ENCODE assay signal across 18 cellular contexts in genomic region chr2:7730449-7730848, GRCh38.
DNase-seq lines count a peak whose midpoint lies in the region; ATAC-seq and TF ChIP-seq lines count a peak whose summit lies in the region.
"Had no signal": no experiment of that assay in that cellular context is flagged by ENCODE, and none has a peak within 500 bp of the region (broad histone marks: within the 10 kb centered on the region; RNA-seq: fewer than 3 reads in every experiment).

No MANE protein-coding gene starts in this region.

- no peaks in the 10 kb centered on the region for H3K27me3 ChIP-seq in CD8-positive, alpha-beta memory T cell (ENCODE audit: insufficient read depth, low read length, poor library complexity, severe bottlenecking)
- H3K27me3 ChIP-seq in Peyer's patch = no peaks in the 10 kb centered on the region
- no peaks in the 10 kb centered on the region for H3K27me3 ChIP-seq in neuronal stem cell (ENCODE audit: control insufficient read depth in 3 of 3, insufficient read depth in 3 of 3, low read depth in 1 of 3, low read length in 3 of 3)
- H3K27me3 ChIP-seq in heart right ventricle = no peaks in the 10 kb centered on the region
- H3K27me3 ChIP-seq: testis had no signal

- H2BK120ac ChIP-seq in neuronal stem cell (ENCODE audit: low read depth, low read length) = no peak overlapping the region

- peak overlapping the region; percentile 65 for H3K4me3 ChIP-seq in CD8-positive, alpha-beta memory T cell (ENCODE audit: low read length)
- H3K4me3 ChIP-seq in Peyer's patch (peak overlapping the region in 3 of 4 donors; percentile 7 to 15 (median 13)), neuronal stem cell (ENCODE audit: low read length in 2 of 2) (no peak overlapping the region), heart right ventricle (peak overlapping the region in 1 of 10 donors; percentile 5)
- H3K4me3 ChIP-seq: testis had no signal

- no peak overlapping the region for H2BK5ac ChIP-seq in neuronal stem cell (ENCODE audit: low read length)

- no peaks in the 10 kb centered on the region for H3K36me3 ChIP-seq in CD8-positive, alpha-beta memory T cell (ENCODE audit: insufficient read depth, low read length)
- no peaks in the 10 kb centered on the region for H3K36me3 ChIP-seq in Peyer's patch
- H3K36me3 ChIP-seq in neuronal stem cell (replicated peaks in 1 of 2; ENCODE audit: control insufficient read depth in 2 of 2, insufficient read depth in 2 of 2, low read length in 2 of 2) = no peaks in the 10 kb centered on the region
- no peaks in the 10 kb centered on the region for H3K36me3 ChIP-seq in heart right ventricle

- no peak for ATAC-seq in heart right ventricle

- peaks cover 31% of the 10 kb centered on the region for H3K4me1 ChIP-seq in CD8-positive, alpha-beta memory T cell (ENCODE audit: insufficient read depth, low read length)
- H3K4me1 ChIP-seq in Peyer's patch (no peaks in the 10 kb centered on the region), neuronal stem cell (ENCODE audit: control insufficient read depth in 2 of 2, insufficient read depth in 1 of 2, low read depth in 1 of 2, low read length in 2 of 2) (peaks cover 9 to 10% of the 10 kb centered on the region in 2 donors), heart right ventricle (no peaks in the 10 kb centered on the region)
- H3K4me1 ChIP-seq: testis had no signal

- no peak overlapping the region for H2BK12ac ChIP-seq in neuronal stem cell (ENCODE audit: low read length)

- H3K9me3 Mint-ChIP-seq in CD8-positive, alpha-beta memory T cell = no peaks in the 10 kb centered on the region
- H3K9me3 Mint-ChIP-seq in activated naive CD8-positive, alpha-beta T cell (ENCODE audit: low read depth) = no peaks in the 10 kb centered on the region
- H3K9me3 Mint-ChIP-seq: brain, nephron had no signal

- peak overlapping the region; percentile 84 to 93 (median 89) for H3K4me3 Mint-ChIP-seq in CD8-positive, alpha-beta memory T cell
- peak overlapping the region; percentile 86 for H3K4me3 Mint-ChIP-seq in activated naive CD8-positive, alpha-beta T cell
- H3K4me3 Mint-ChIP-seq: B cell, brain, nephron had no signal

- no peaks in the 10 kb centered on the region for H3K79me1 ChIP-seq in neuronal stem cell (ENCODE audit: low read depth, low read length)

- no peak for TF ChIP-seq POLR2A in Peyer's patch (IDR thresholded peaks at IDR 0.05)

- intact Hi-C loops in heart right ventricle (cut with DNase I) = no loop called here

- peak in 2 of 5 donors; percentile 28 to 56 for DNase-seq in CD8-positive, alpha-beta memory T cell
- DNase-seq in Peyer's patch (peak in 1 of 3 donors; percentile 66), neuronal stem cell (ENCODE audit: low spot score) (no peak), substantia nigra (lab: John Stamatoyannopoulos, UW) (no peak), NCI-H748 (lab: John Stamatoyannopoulos, UW; ENCODE audit: unreplicated experiment) (no peak), DMS79 treated with DMSO at 0.1 percent for 48 hours (lab: John Stamatoyannopoulos, UW) (no peak), heart right ventricle (no peak)
- DNase-seq: activated CD4-positive, CD25-positive, alpha-beta regulatory T cell; activated gamma-delta T cell; glutamatergic neuron; H7; Kasumi-1; SHP77; testis had no signal

- WGBS in neuronal stem cell (ENCODE audit: extremely low coverage in 2 of 2, insufficient read length in 2 of 2, insufficient replicate concordance in 1 of 2), 2 donors = no CpG with 5 or more reads among the region's 5 CpGs
- 82 to 86% methylated on average over 5 of the region's 5 CpGs for WGBS in heart right ventricle, 2 donors

- no peak overlapping the region for H3K9ac ChIP-seq in neuronal stem cell (ENCODE audit: low read depth, low read length, poor library complexity)

- peaks cover 18 to 68% (median 31%) of the 10 kb centered on the region in 3 donors for H3K36me3 Mint-ChIP-seq in CD8-positive, alpha-beta memory T cell
- no peaks in the 10 kb centered on the region for H3K36me3 Mint-ChIP-seq in activated naive CD8-positive, alpha-beta T cell
- H3K36me3 Mint-ChIP-seq: brain had no signal

- no peak overlapping the region for H2AK5ac ChIP-seq in neuronal stem cell (ENCODE audit: low read depth, low read length)

- H4K8ac ChIP-seq in neuronal stem cell (ENCODE audit: low read depth, low read length) = no peak overlapping the region

- no peak overlapping the region for H2BK15ac ChIP-seq in neuronal stem cell (ENCODE audit: low read length)

- CTCF ChIA-PET in CD8-positive, alpha-beta memory T cell (lab: Charles Lee) = interaction anchor here (1.0 to 3.0 kb wide), 6 partner anchors 10 to 302 kb away, joined by 3 to 11 read pairs (median 6); no protein-coding TSS in a partner anchor

- H3K27ac Mint-ChIP-seq in CD8-positive, alpha-beta memory T cell = peak overlapping the region; percentile 90 to 99 (median 98)
- H3K27ac Mint-ChIP-seq in activated naive CD8-positive, alpha-beta T cell = peak overlapping the region; percentile 94
- H3K27ac Mint-ChIP-seq: B cell, nephron had no signal

- no peak for TF ChIP-seq CTCF in Peyer's patch (IDR thresholded peaks at IDR 0.05)
- no peak for TF ChIP-seq CTCF in heart right ventricle (IDR thresholded peaks at IDR 0.05)

- H3K18ac ChIP-seq in neuronal stem cell (ENCODE audit: low read length) = no peak overlapping the region

- H3K27ac ChIP-seq in CD8-positive, alpha-beta memory T cell (ENCODE audit: low read depth, low read length) = peak overlapping the region; percentile 47
- H3K27ac ChIP-seq in Peyer's patch = peak overlapping the region; percentile 42 to 65 (median 58)
- H3K27ac ChIP-seq in neuronal stem cell (replicated peaks; ENCODE audit: low read length) = no peak overlapping the region
- no peak overlapping the region for H3K27ac ChIP-seq in substantia nigra (ENCODE audit: low read depth, low read length, poor library complexity, severe bottlenecking)
- H3K27ac ChIP-seq in heart right ventricle = peak overlapping the region in 1 of 10 donors; percentile 68
- H3K27ac ChIP-seq: testis had no signal

- H3K23ac ChIP-seq in neuronal stem cell (ENCODE audit: low read depth, low read length, poor library complexity) = no peak overlapping the region

- H3K9me3 ChIP-seq in CD8-positive, alpha-beta memory T cell (ENCODE audit: low read length) = no peaks in the 10 kb centered on the region
- H3K9me3 ChIP-seq in Peyer's patch (no peaks in the 10 kb centered on the region), neuronal stem cell (replicated peaks in 1 of 2; ENCODE audit: control insufficient read depth in 2 of 2, insufficient read depth in 1 of 2, low read depth in 1 of 2, low read length in 2 of 2) (no peaks in the 10 kb centered on the region), heart right ventricle (no peaks in the 10 kb centered on the region)
- H3K9me3 ChIP-seq: testis had no signal

- no peak overlapping the region for H3K14ac ChIP-seq in neuronal stem cell (ENCODE audit: low read length)

- H2AFZ ChIP-seq in neuronal stem cell (ENCODE audit: low read length) = peak overlapping the region; percentile 11

- POLR2A ChIA-PET in CD8-positive, alpha-beta memory T cell (lab: Charles Lee) = interaction anchor here (1.1 to 1.6 kb wide), 4 partner anchors 10 to 952 kb away, joined by 3 to 7 read pairs (median 4); partner anchors contain the start of gene ID2

- H3K4me1 Mint-ChIP-seq in CD8-positive, alpha-beta memory T cell = peaks cover 68 to 85% (median 75%) of the 10 kb centered on the region in 3 donors
- peaks cover 34% of the 10 kb centered on the region for H3K4me1 Mint-ChIP-seq in activated naive CD8-positive, alpha-beta T cell (ENCODE audit: low read depth)
- H3K4me1 Mint-ChIP-seq: B cell had no signal

- H3K27me3 Mint-ChIP-seq in CD8-positive, alpha-beta memory T cell = no peaks in the 10 kb centered on the region
- no peaks in the 10 kb centered on the region for H3K27me3 Mint-ChIP-seq in activated naive CD8-positive, alpha-beta T cell
- H3K27me3 Mint-ChIP-seq: B cell had no signal

- no peak overlapping the region for H3K4ac ChIP-seq in neuronal stem cell (ENCODE audit: low read length)

- no peak overlapping the region for H4K91ac ChIP-seq in neuronal stem cell (ENCODE audit: low read depth, low read length, poor library complexity)

- no peak overlapping the region for H3K4me2 ChIP-seq in neuronal stem cell (ENCODE audit: insufficient read depth, low read length, poor library complexity, severe bottlenecking)

Comparison
In these comparisons a context has a peak if more than half of its experiments do, and no peak if none do; other contexts are left out.
1. H3K27ac ChIP-seq: peak in CD8-positive, alpha-beta memory T cell (single experiment) and Peyer's patch (4 of 4); none in neuronal stem cell (single experiment) and substantia nigra (single experiment).
2. H3K4me3 ChIP-seq: peak in CD8-positive, alpha-beta memory T cell (single experiment) and Peyer's patch (3 of 4); none in neuronal stem cell (0 of 2).